ENCODE assay signal across 1 cellular context in the genomic region with DNA sequence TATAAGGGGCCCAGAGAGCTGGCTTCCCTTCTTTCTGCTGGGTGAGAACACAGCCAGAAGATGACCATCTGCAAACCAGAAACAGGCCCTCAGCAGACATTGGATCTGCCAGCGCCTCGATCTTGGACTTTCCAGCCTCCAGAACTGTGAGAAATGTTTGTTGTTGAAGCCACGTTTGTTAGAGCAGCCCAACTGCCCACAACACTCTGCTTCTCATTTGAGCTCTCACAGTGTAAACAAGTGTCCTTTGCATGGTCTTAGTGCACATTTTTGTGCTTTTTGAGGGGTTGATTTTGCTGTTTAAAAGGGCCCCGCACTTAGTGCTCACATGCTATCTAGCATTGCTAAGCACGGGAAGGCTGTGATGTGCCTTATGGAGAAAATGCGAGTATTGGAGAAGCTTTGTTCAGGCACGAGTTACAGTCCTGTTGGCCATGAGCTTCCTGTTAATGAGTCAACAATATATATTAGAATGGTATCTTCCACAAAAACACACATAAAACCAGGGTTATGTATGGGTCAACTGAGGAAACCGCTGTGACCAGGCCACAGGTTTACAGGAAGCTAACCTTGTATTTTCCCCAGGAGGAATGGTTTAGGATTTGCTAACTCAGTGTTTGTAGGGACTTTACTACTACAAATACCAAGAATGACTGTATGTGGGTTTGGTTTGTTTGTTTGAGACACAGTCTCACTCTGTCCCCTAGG.
TF ChIP-seq lines count a peak whose summit lies in the region.

No MANE protein-coding gene starts in this region.

TF ChIP-seq in K562, 482 proteins besides CTCF, POLR2A, EP300 and RAD21 (continues in another document):
- TF ChIP-seq MECOM (CRISPR knock-in tag; IDR thresholded peaks at IDR 0.05) (0 out of 2 replicates have a peak, but pooled peaks have one; percentile 25), MAFK (IDR thresholded peaks at IDR 0.05; ENCODE audit: low read length) (0 out of 2 replicates have a peak, but pooled peaks have one; percentile 1), BDP1 (IDR thresholded peaks at IDR 0.05; ENCODE audit: insufficient read depth, insufficient read length) (no peak), NR3C1 (CRISPR knock-in tag; IDR thresholded peaks at IDR 0.05) (no peak), MCM7 (IDR thresholded peaks at IDR 0.05) (no peak), ZNF707 (CRISPR knock-in tag; conservative IDR thresholded peaks at IDR 0.05) (no peak), FOXA3 (CRISPR knock-in tag; conservative IDR thresholded peaks at IDR 0.05 in 1 of 2, IDR thresholded peaks at IDR 0.05 in 1 of 2) (peak in 1 of 2 experiments; percentile 61; a peak in 1 of 4 replicates), TFAM (CRISPR knock-in tag; conservative IDR thresholded peaks at IDR 0.05) (no peak), HDAC8 (tag; IDR thresholded peaks at IDR 0.05) (no peak), ZNF668 (CRISPR knock-in tag; IDR thresholded peaks at IDR 0.05) (peak; percentile 69; the same call in 1 of the 2 replicates), ZFP1 (CRISPR knock-in tag; IDR thresholded peaks at IDR 0.05) (no peak), ZFX (CRISPR knock-in tag; IDR thresholded peaks at IDR 0.05) (no peak), JUND (IDR thresholded peaks at IDR 0.05; ENCODE audit: borderline replicate concordance, low read depth, low read length) (no peak), JUND (tag; IDR thresholded peaks at IDR 0.05; ENCODE audit: borderline replicate concordance, low read depth, low read length) (0 out of 3 replicates have a peak, but pooled peaks have one; percentile 11), ARID2 (IDR thresholded peaks at IDR 0.05) (no peak), ZNF766 (CRISPR knock-in tag; conservative IDR thresholded peaks at IDR 0.05) (0 out of 2 replicates have a peak, but pooled peaks have one; percentile 7), SMAD4 (CRISPR knock-in tag; conservative IDR thresholded peaks at IDR 0.05) (peak; percentile 13; the same call in 1 of the 2 replicates), BRF1 (IDR thresholded peaks at IDR 0.05; ENCODE audit: borderline replicate concordance, extremely low read depth, insufficient read length) (no peak), ZNF77 (CRISPR knock-in tag; IDR thresholded peaks at IDR 0.05) (no peak), ZNF311 (CRISPR knock-in tag; IDR thresholded peaks at IDR 0.05) (peak; percentile 81), GABPB1 (CRISPR knock-in tag; IDR thresholded peaks at IDR 0.05) (0 out of 2 replicates have a peak, but pooled peaks have one; percentile 12), KLF16 (IDR thresholded peaks at IDR 0.05) (no peak), TRIM28 (IDR thresholded peaks at IDR 0.05) (no peak), RCOR1 (IDR thresholded peaks at IDR 0.05; ENCODE audit: borderline replicate concordance in 1 of 2, low read depth in 2 of 2, low read length in 2 of 2) (no peak), ZNF316 (IDR thresholded peaks at IDR 0.05) (peak; percentile 62), SMARCA5 (IDR thresholded peaks at IDR 0.05) (no peak), ETV6 (IDR thresholded peaks at IDR 0.05; ENCODE audit: borderline replicate concordance in 1 of 2, low read depth in 2 of 2, low read length in 1 of 2) (no peak), ETV6 (CRISPR knock-in tag; IDR thresholded peaks at IDR 0.05; ENCODE audit: borderline replicate concordance) (no peak), ZNF212 (CRISPR knock-in tag; IDR thresholded peaks at IDR 0.05) (no peak), C11orf30 (IDR thresholded peaks at IDR 0.05; ENCODE audit: low read depth) (0 out of 2 replicates have a peak, but pooled peaks have one; percentile 30), SREBF1 (IDR thresholded peaks at IDR 0.05; ENCODE audit: borderline replicate concordance, low read depth, low read length) (no peak)
- TF ChIP-seq, protein P1, sequence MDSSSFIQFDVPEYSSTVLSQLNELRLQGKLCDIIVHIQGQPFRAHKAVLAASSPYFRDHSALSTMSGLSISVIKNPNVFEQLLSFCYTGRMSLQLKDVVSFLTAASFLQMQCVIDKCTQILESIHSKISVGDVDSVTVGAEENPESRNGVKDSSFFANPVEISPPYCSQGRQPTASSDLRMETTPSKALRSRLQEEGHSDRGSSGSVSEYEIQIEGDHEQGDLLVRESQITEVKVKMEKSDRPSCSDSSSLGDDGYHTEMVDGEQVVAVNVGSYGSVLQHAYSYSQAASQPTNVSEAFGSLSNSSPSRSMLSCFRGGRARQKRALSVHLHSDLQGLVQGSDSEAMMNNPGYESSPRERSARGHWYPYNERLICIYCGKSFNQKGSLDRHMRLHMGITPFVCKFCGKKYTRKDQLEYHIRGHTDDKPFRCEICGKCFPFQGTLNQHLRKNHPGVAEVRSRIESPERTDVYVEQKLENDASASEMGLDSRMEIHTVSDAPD (CRISPR knock-in tag; IDR thresholded peaks at IDR 0.05): no peak
- TF ChIP-seq, protein P2, sequence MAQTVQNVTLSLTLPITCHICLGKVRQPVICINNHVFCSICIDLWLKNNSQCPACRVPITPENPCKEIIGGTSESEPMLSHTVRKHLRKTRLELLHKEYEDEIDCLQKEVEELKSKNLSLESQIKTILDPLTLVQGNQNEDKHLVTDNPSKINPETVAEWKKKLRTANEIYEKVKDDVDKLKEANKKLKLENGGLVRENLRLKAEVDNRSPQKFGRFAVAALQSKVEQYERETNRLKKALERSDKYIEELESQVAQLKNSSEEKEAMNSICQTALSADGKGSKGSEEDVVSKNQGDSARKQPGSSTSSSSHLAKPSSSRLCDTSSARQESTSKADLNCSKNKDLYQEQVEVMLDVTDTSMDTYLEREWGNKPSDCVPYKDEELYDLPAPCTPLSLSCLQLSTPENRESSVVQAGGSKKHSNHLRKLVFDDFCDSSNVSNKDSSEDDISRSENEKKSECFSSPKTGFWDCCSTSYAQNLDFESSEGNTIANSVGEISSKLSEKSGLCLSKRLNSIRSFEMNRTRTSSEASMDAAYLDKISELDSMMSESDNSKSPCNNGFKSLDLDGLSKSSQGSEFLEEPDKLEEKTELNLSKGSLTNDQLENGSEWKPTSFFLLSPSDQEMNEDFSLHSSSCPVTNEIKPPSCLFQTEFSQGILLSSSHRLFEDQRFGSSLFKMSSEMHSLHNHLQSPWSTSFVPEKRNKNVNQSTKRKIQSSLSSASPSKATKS (CRISPR knock-in tag; IDR thresholded peaks at IDR 0.05): no peak
- TF ChIP-seq, protein P3, sequence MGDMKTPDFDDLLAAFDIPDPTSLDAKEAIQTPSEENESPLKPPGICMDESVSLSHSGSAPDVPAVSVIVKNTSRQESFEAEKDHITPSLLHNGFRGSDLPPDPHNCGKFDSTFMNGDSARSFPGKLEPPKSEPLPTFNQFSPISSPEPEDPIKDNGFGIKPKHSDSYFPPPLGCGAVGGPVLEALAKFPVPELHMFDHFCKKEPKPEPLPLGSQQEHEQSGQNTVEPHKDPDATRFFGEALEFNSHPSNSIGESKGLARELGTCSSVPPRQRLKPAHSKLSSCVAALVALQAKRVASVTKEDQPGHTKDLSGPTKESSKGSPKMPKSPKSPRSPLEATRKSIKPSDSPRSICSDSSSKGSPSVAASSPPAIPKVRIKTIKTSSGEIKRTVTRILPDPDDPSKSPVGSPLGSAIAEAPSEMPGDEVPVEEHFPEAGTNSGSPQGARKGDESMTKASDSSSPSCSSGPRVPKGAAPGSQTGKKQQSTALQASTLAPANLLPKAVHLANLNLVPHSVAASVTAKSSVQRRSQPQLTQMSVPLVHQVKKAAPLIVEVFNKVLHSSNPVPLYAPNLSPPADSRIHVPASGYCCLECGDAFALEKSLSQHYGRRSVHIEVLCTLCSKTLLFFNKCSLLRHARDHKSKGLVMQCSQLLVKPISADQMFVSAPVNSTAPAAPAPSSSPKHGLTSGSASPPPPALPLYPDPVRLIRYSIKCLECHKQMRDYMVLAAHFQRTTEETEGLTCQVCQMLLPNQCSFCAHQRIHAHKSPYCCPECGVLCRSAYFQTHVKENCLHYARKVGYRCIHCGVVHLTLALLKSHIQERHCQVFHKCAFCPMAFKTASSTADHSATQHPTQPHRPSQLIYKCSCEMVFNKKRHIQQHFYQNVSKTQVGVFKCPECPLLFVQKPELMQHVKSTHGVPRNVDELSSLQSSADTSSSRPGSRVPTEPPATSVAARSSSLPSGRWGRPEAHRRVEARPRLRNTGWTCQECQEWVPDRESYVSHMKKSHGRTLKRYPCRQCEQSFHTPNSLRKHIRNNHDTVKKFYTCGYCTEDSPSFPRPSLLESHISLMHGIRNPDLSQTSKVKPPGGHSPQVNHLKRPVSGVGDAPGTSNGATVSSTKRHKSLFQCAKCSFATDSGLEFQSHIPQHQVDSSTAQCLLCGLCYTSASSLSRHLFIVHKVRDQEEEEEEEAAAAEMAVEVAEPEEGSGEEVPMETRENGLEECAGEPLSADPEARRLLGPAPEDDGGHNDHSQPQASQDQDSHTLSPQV (IDR thresholded peaks at IDR 0.05): peak; percentile 80
- TF ChIP-seq, protein P4, sequence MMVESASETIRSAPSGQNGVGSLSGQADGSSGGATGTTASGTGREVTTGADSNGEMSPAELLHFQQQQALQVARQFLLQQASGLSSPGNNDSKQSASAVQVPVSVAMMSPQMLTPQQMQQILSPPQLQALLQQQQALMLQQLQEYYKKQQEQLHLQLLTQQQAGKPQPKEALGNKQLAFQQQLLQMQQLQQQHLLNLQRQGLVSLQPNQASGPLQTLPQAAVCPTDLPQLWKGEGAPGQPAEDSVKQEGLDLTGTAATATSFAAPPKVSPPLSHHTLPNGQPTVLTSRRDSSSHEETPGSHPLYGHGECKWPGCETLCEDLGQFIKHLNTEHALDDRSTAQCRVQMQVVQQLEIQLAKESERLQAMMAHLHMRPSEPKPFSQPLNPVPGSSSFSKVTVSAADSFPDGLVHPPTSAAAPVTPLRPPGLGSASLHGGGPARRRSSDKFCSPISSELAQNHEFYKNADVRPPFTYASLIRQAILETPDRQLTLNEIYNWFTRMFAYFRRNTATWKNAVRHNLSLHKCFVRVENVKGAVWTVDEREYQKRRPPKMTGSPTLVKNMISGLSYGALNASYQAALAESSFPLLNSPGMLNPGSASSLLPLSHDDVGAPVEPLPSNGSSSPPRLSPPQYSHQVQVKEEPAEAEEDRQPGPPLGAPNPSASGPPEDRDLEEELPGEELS (CRISPR knock-in tag; IDR thresholded peaks at IDR 0.05; ENCODE audit: borderline replicate concordance): no peak
- TF ChIP-seq, protein P5, sequence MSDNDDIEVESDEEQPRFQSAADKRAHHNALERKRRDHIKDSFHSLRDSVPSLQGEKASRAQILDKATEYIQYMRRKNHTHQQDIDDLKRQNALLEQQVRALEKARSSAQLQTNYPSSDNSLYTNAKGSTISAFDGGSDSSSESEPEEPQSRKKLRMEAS (CRISPR knock-in tag; IDR thresholded peaks at IDR 0.05): peak; percentile 44; the same call in 1 of the 2 replicates
- TF ChIP-seq, protein P6, sequence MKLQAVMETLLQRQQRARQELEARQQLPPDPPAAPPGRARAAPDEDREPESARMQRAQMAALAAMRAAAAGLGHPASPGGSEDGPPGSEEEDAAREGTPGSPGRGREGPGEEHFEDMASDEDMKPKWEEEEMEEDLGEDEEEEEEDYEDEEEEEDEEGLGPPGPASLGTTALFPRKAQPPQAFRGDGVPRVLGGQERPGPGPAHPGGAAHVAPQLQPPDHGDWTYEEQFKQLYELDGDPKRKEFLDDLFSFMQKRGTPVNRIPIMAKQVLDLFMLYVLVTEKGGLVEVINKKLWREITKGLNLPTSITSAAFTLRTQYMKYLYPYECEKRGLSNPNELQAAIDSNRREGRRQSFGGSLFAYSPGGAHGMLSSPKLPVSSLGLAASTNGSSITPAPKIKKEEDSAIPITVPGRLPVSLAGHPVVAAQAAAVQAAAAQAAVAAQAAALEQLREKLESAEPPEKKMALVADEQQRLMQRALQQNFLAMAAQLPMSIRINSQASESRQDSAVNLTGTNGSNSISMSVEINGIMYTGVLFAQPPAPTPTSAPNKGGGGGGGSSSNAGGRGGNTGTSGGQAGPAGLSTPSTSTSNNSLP (IDR thresholded peaks at IDR 0.05; ENCODE audit: borderline replicate concordance, low read depth, low read length): no peak
- TF ChIP-seq, protein P7, sequence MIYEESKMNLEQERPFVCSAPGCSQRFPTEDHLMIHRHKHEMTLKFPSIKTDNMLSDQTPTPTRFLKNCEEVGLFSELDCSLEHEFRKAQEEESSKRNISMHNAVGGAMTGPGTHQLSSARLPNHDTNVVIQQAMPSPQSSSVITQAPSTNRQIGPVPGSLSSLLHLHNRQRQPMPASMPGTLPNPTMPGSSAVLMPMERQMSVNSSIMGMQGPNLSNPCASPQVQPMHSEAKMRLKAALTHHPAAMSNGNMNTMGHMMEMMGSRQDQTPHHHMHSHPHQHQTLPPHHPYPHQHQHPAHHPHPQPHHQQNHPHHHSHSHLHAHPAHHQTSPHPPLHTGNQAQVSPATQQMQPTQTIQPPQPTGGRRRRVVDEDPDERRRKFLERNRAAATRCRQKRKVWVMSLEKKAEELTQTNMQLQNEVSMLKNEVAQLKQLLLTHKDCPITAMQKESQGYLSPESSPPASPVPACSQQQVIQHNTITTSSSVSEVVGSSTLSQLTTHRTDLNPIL (CRISPR knock-in tag; IDR thresholded peaks at IDR 0.05): 0 out of 2 replicates have a peak, but pooled peaks have one; percentile 28
- TF ChIP-seq, protein P8, sequence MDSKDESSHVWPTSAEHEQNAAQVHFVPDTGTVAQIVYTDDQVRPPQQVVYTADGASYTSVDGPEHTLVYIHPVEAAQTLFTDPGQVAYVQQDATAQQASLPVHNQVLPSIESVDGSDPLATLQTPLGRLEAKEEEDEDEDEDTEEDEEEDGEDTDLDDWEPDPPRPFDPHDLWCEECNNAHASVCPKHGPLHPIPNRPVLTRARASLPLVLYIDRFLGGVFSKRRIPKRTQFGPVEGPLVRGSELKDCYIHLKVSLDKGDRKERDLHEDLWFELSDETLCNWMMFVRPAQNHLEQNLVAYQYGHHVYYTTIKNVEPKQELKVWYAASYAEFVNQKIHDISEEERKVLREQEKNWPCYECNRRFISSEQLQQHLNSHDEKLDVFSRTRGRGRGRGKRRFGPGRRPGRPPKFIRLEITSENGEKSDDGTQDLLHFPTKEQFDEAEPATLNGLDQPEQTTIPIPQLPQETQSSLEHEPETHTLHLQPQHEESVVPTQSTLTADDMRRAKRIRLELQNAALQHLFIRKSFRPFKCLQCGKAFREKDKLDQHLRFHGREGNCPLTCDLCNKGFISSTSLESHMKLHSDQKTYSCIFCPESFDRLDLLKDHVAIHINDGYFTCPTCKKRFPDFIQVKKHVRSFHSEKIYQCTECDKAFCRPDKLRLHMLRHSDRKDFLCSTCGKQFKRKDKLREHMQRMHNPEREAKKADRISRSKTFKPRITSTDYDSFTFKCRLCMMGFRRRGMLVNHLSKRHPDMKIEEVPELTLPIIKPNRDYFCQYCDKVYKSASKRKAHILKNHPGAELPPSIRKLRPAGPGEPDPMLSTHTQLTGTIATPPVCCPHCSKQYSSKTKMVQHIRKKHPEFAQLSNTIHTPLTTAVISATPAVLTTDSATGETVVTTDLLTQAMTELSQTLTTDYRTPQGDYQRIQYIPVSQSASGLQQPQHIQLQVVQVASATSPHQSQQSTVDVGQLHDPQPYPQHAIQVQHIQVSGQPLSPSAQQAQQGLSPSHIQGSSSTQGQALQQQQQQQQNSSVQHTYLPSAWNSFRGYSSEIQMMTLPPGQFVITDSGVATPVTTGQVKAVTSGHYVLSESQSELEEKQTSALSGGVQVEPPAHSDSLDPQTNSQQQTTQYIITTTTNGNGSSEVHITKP (IDR thresholded peaks at IDR 0.05; ENCODE audit: partially characterized antibody): peak; percentile 78
- TF ChIP-seq, protein P9, sequence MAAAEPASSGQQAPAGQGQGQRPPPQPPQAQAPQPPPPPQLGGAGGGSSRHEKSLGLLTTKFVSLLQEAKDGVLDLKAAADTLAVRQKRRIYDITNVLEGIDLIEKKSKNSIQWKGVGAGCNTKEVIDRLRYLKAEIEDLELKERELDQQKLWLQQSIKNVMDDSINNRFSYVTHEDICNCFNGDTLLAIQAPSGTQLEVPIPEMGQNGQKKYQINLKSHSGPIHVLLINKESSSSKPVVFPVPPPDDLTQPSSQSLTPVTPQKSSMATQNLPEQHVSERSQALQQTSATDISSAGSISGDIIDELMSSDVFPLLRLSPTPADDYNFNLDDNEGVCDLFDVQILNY (CRISPR knock-in tag; IDR thresholded peaks at IDR 0.05): no peak
